14 cellular contexts compared by ENCODE assay signal in the genomic region with DNA sequence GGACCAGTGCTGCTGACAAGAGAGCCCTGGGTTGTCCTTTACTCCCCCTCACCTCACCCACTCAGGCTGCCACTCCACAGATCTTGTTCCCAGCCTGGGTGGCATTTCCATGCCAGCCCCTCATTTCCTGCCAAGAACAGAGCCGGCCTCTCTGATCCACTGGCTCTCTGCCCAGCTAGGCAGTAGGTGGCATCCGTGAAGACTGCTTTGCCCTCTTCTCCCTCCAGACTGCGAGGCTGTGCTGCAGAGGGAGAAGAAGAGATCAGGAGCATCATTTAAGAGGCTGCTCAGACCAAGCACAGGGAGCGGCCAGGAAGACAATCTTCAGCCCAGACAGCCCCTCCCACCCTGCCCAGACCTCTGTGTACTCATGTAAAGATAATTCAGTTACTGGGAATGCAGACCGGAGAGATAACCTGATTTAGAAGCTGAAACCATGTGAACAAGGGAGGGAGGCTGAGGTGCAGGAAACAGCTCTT.
DNase-seq lines count a peak whose midpoint lies in the region; ATAC-seq and TF ChIP-seq lines count a peak whose summit lies in the region.
"Had no signal": no experiment of that assay in that cellular context is flagged by ENCODE, and none has a peak within 500 bp of the region (broad histone marks: within the 10 kb centered on the region; RNA-seq: fewer than 3 reads in every experiment).

No MANE protein-coding gene starts in this region.

- no peaks in the 10 kb centered on the region for H3K9me2 ChIP-seq in hepatocyte (replicated peaks; ENCODE audit: insufficient read depth)

- H3K9me3 ChIP-seq in hepatocyte (ENCODE audit: low read depth): no peaks in the 10 kb centered on the region
- no peaks in the 10 kb centered on the region for H3K9me3 ChIP-seq in gastrocnemius medialis
- H3K9me3 ChIP-seq: neutrophil, Peyer's patch had no signal

- H3K4me3 ChIP-seq in hepatocyte: no peak overlapping the region
- H3K4me3 ChIP-seq in gastrocnemius medialis: no peak overlapping the region
- H3K4me3 ChIP-seq: Peyer's patch had no signal

- in situ Hi-C loops in gastrocnemius medialis (cut with MboI; ENCODE audit: low sequenced_read_pairs in 4 of 4): no loop called here

- no peak for TF ChIP-seq CTCF in VCaP (conservative IDR thresholded peaks at IDR 0.05)
- no peak for TF ChIP-seq CTCF in hepatocyte (IDR thresholded peaks at IDR 0.05; ENCODE audit: poor library complexity)
- TF ChIP-seq CTCF in gastrocnemius medialis (IDR thresholded peaks at IDR 0.05 in 4 of 5, conservative IDR thresholded peaks at IDR 0.05 in 1 of 5): no peak

- DNase-seq in NCI-H1105 treated with DMSO at 0.1 percent for 48 hours (lab: John Stamatoyannopoulos, UW) (peak; percentile 79), hepatocyte (ENCODE audit: low spot score) (peak; percentile 51), gastrocnemius medialis (peak; percentile 67 to 86), LoVo (ENCODE audit: low spot score) (no peak)
- DNase-seq in stimulated activated naive CD4-positive, alpha-beta T cell treated with Interleukin-2 at 50 U/mL for 16 hours (lab: John Stamatoyannopoulos, UW): no peak
- DNase-seq: activated B cell treated with CpG ODN at 0.5 μM for 24 hours; activated effector memory CD4-positive, alpha-beta T cell treated with Interleukin-2 at 50 U/mL for 16 hours; cortex of kidney; Peyer's patch had no signal

- H2AFZ ChIP-seq in hepatocyte: no peak overlapping the region

- H3K27ac ChIP-seq in VCaP: peak overlapping the region; percentile 40; the same call in 1 of the 2 replicates
- H3K27ac ChIP-seq in hepatocyte: no peak overlapping the region
- H3K27ac ChIP-seq in gastrocnemius medialis: no peak overlapping the region
- H3K27ac ChIP-seq: KMS-11, neutrophil, Peyer's patch had no signal

- H3K36me3 ChIP-seq in hepatocyte (replicated peaks; ENCODE audit: insufficient read depth, low read depth) (no peaks in the 10 kb centered on the region), gastrocnemius medialis (no peaks in the 10 kb centered on the region)
- H3K36me3 ChIP-seq: neutrophil, Peyer's patch had no signal

- ATAC-seq in gastrocnemius medialis: peak; percentile 90 to 96
- ATAC-seq in HG02938 (IDR thresholded peaks at IDR 0.05; ENCODE audit: unreplicated experiment): no peak
- ATAC-seq in GM18502 (IDR thresholded peaks at IDR 0.05; ENCODE audit: poor library complexity, unreplicated experiment): no peak

- no peaks in the 10 kb centered on the region for H4K20me1 ChIP-seq in hepatocyte (ENCODE audit: insufficient read depth, poor library complexity, severe bottlenecking)

- intact Hi-C loops in gastrocnemius medialis (cut with DNase I; ENCODE audit: low total_unique reads): loop anchor here (5.0 kb wide), 1 partner anchor 278 kb away; no protein-coding TSS in a partner anchor

- H3K79me2 ChIP-seq in hepatocyte: no peaks in the 10 kb centered on the region

- H3K4me1 ChIP-seq in hepatocyte (ENCODE audit: insufficient read depth): no peaks in the 10 kb centered on the region
- H3K4me1 ChIP-seq in gastrocnemius medialis: peaks cover 6 to 9% of the 10 kb centered on the region in 2 donors
- H3K4me1 ChIP-seq: Peyer's patch had no signal

- TF ChIP-seq POLR2A in gastrocnemius medialis (IDR thresholded peaks at IDR 0.05): no peak

- no peak overlapping the region for H3K4me2 ChIP-seq in hepatocyte
- H3K4me2 ChIP-seq: KMS-11 had no signal

- H3K27me3 ChIP-seq in hepatocyte (no peaks in the 10 kb centered on the region), gastrocnemius medialis (no peaks in the 10 kb centered on the region)
- H3K27me3 ChIP-seq: neutrophil, Peyer's patch had no signal

- WGBS in hepatocyte (ENCODE audit: low lambda C conversion rate, missing lambda C conversion rate): 35% methylated on average over 5 of the region's 5 CpGs

Comparison
In these comparisons a context has a peak if more than half of its experiments do, and no peak if none do; other contexts are left out.
1. DNase-seq: peak in NCI-H1105 treated with DMSO at 0.1 percent for 48 hours (single experiment), hepatocyte (single experiment) and gastrocnemius medialis (2 of 2); none in stimulated activated naive CD4-positive, alpha-beta T cell treated with Interleukin-2 at 50 U/mL for 16 hours (single experiment) and LoVo (single experiment).
2. ATAC-seq: peak in gastrocnemius medialis (2 of 2); none in HG02938 (single experiment) and GM18502 (single experiment).